Comparison of ENCODE assay signal across 27 cellular contexts in the genomic region with DNA sequence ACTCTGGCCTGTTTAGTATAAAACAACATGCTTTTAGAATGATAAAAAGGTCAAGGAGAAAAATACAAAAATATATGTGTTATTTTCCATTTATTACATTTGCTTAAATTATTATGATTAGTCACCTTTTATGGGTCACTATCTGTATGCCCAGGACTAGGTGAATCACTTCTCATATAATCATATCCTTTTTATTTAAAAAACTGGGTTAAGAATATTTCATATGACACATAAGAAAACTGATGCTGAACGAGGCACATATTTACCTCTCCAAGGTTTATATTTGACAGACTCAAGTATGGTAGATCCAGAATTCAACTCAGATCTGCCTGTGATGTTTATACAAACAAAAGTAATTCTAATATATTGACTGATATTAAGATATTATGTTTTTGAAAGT.
DNase-seq lines count a peak whose midpoint lies in the region; ATAC-seq and TF ChIP-seq lines count a peak whose summit lies in the region.
"Had no signal": no experiment of that assay in that cellular context is flagged by ENCODE, and none has a peak within 500 bp of the region (broad histone marks: within the 10 kb centered on the region; RNA-seq: fewer than 3 reads in every experiment).

No MANE protein-coding gene starts in this region.

- 62 to 79% (median 69%) methylated on average over 1 of the region's 1 CpG for WGBS in adrenal gland, 4 donors

- H3K9ac ChIP-seq in PC-3 (ENCODE audit: low read length), result no peak overlapping the region
- H3K9ac ChIP-seq: BLaER1; BLaER1 treated with 17β-estradiol and CSF1 and Interleukin-3, amounts not matched to agents 10 nM and 100 nM had no signal

- CTCF ChIA-PET in PC-3 (lab: Charles Lee), result no interaction called here

- H3K9me2 ChIP-seq in PC-3 (replicated peaks; ENCODE audit: low read length), result no peaks in the 10 kb centered on the region

- H3K36me3 ChIP-seq in PC-3 (ENCODE audit: low read depth, low read length) (no peaks in the 10 kb centered on the region), adrenal gland (replicated peaks in 1 of 2) (no peaks in the 10 kb centered on the region)
- H3K36me3 ChIP-seq: BE2C; BLaER1; BLaER1 treated with 17β-estradiol and CSF1 and Interleukin-3, amounts not matched to agents 10 nM and 100 nM had no signal

- H3K27me3 ChIP-seq in PC-3 (ENCODE audit: low read length) (no peaks in the 10 kb centered on the region), adrenal gland (no peaks in the 10 kb centered on the region)
- H3K27me3 ChIP-seq: BE2C; BLaER1; BLaER1 treated with 17β-estradiol and CSF1 and Interleukin-3, amounts not matched to agents 10 nM and 100 nM had no signal

- TF ChIP-seq POLR2A in adrenal gland (IDR thresholded peaks at IDR 0.05), result no peak

- no peak overlapping the region for H3K4me2 ChIP-seq in PC-3 (ENCODE audit: low read length)
- H3K4me2 ChIP-seq: A549; BLaER1; BLaER1 treated with 17β-estradiol and CSF1 and Interleukin-3, amounts not matched to agents 10 nM and 100 nM had no signal

- H3K4me1 ChIP-seq in PC-3 (ENCODE audit: insufficient read depth, low read length), result peaks cover 24% of the 10 kb centered on the region
- no peaks in the 10 kb centered on the region for H3K4me1 ChIP-seq in adrenal gland (replicated peaks in 1 of 2)
- H3K4me1 ChIP-seq: A549, BE2C, BLaER1, Caco-2 had no signal

- no peaks in the 10 kb centered on the region for H3F3A ChIP-seq in PC-3 (ENCODE audit: low read length, unreplicated experiment)

- no TSS peak for BruUV-seq in PC-3 (replicated peaks; lab: Mats Ljungman, UMichigan)

- no peaks in the 10 kb centered on the region for H3K79me2 ChIP-seq in PC-3 (ENCODE audit: low read length)

- POLR2A ChIA-PET in PC-3 (lab: Charles Lee; ENCODE audit: unreplicated experiment), result no interaction called here

- H2AFZ ChIP-seq in PC-3 (ENCODE audit: low read length), result no peak overlapping the region

- ATAC-seq in PC-3, result peak; percentile 92
- ATAC-seq: A549; CD8-positive, alpha-beta T cell had no signal

- 0 out of 2 replicates have a peak overlapping the region, but pooled peaks have one; percentile 13 for H3K27ac ChIP-seq in PC-3 (ENCODE audit: low read length)
- no peak overlapping the region for H3K27ac ChIP-seq in adrenal gland
- H3K27ac ChIP-seq: 22Rv1; A549; BLaER1; BLaER1 treated with 17β-estradiol and CSF1 and Interleukin-3, amounts not matched to agents 10 nM and 100 nM; C4-2B had no signal

- intact Hi-C loops in PC-3 (cut with micrococcal nuclease), result loop anchor here (2.0 kb wide), 1 partner anchor 109 kb away; no protein-coding TSS in a partner anchor
- intact Hi-C loops in adrenal gland (cut with DNase I), result no loop called here

- H3K9me3 ChIP-seq in PC-3 (ENCODE audit: low read length) (no peaks in the 10 kb centered on the region), adrenal gland (replicated peaks in 1 of 3) (no peaks in the 10 kb centered on the region)
- H3K9me3 ChIP-seq: A549; BE2C; BLaER1; BLaER1 treated with 17β-estradiol and CSF1 and Interleukin-3, amounts not matched to agents 10 nM and 100 nM; Caco-2 had no signal

- H4K20me1 ChIP-seq in PC-3 (ENCODE audit: low read length), result no peaks in the 10 kb centered on the region
- H4K20me1 ChIP-seq: BLaER1; BLaER1 treated with 17β-estradiol and CSF1 and Interleukin-3, amounts not matched to agents 10 nM and 100 nM had no signal

- TF ChIP-seq CTCF in PC-3 (conservative IDR thresholded peaks at IDR 0.05; ENCODE audit: low read depth, low read length) (no peak), adrenal gland (IDR thresholded peaks at IDR 0.05) (no peak)

- DNase-seq in PC-3 (peak; percentile 50), adrenal gland (no peak)
- DNase-seq: 8988T; ACHN; AML-193; BE2C; C1 segment of cervical spinal cord; Caco-2; Calu3; CD4-positive, alpha-beta memory T cell; CD4-positive, alpha-beta T cell; CD4-positive, CD25-positive, alpha-beta regulatory T cell; CD8-positive, alpha-beta memory T cell; CD8-positive, alpha-beta T cell; COR-L47; DMS 273 treated with DMSO at 0.1 percent for 48 hours; DMS153; DMS53; DMS79; DMS79 treated with DMSO at 0.1 percent for 48 hours; DND-41; EL had no signal

- H3K4me3 ChIP-seq in PC-3 (ENCODE audit: low read length) (no peak overlapping the region), adrenal gland (no peak overlapping the region)
- H3K4me3 ChIP-seq: A549; BLaER1; BLaER1 treated with 17β-estradiol and CSF1 and Interleukin-3, amounts not matched to agents 10 nM and 100 nM had no signal
